In genomic region chr2:139225961-139226360, GRCh38 we compare ENCODE assay signal across 30 cellular contexts.
"Had no signal": no experiment of that assay in that cellular context is flagged by ENCODE, and none has a peak within 500 bp of the region (broad histone marks: within the 10 kb centered on the region; RNA-seq: fewer than 3 reads in every experiment).

No MANE protein-coding gene starts in this region.

- H3K4me3 ChIP-seq: ascending aorta, cardiac muscle cell had no signal

- H3K27me3 ChIP-seq: ascending aorta, cardiac muscle cell had no signal

- H3K27ac ChIP-seq: ascending aorta, cardiac muscle cell, WERI-Rb-1 had no signal

- H3K4me1 ChIP-seq: ascending aorta had no signal

- H3K36me3 ChIP-seq: ascending aorta, cardiac muscle cell, WERI-Rb-1 had no signal

- DNase-seq: activated CD4-positive, alpha-beta memory T cell treated with anti-CD3 and anti-CD28 coated beads, Interleukin-2, amount 10 ng/mL, durations not matched to agents 7 days and 5 days; activated CD4-positive, alpha-beta T cell treated with anti-CD3 and anti-CD28 coated beads for 1 hour; activated CD4-positive, alpha-beta T cell treated with anti-CD3 and anti-CD28 coated beads for 36 hours; activated CD4-positive, alpha-beta T cell treated with anti-CD3 and anti-CD28 coated beads for 48 hours; activated CD4-positive, alpha-beta T cell treated with anti-CD3 and anti-CD28 coated beads, Interleukin-2, amount 10 ng/mL, durations not matched to agents 7 days and 5 days; activated CD4-positive, alpha-beta T cell treated with anti-CD3 and anti-CD28 coated beads, Interleukin-2, amount 50 U/mL, for 48 hours; activated CD4-positive, CD25-positive, alpha-beta regulatory T cell; activated CD8-positive, alpha-beta memory T cell treated with anti-CD3 and anti-CD28 coated beads for 24 hours; activated CD8-positive, alpha-beta memory T cell treated with anti-CD3 and anti-CD28 coated beads, Interleukin-2, amount 10 ng/mL, durations not matched to agents 7 days and 5 days; activated CD8-positive, alpha-beta memory T cell treated with anti-CD3 and anti-CD28 coated beads, Interleukin-2, amount 50 U/mL, for 48 hours; activated CD8-positive, alpha-beta T cell treated with anti-CD3 and anti-CD28 coated beads, Interleukin-2, amount 10 ng/mL, durations not matched to agents 7 days and 5 days; activated effector memory CD4-positive, alpha-beta T cell treated with Interleukin-2 at 50 U/mL for 16 hours; activated gamma-delta T cell; activated naive CD4-positive, alpha-beta T cell treated with anti-CD3 and anti-CD28 coated beads, Interleukin-2, amount 10 ng/mL, durations not matched to agents 7 days and 5 days; activated naive CD4-positive, alpha-beta T cell treated with Interleukin-2 at 50 U/mL for 16 hours; activated naive CD8-positive, alpha-beta T cell treated with anti-CD3 and anti-CD28 coated beads, Interleukin-2, amount 10 ng/mL, durations not matched to agents 7 days and 5 days; activated naive CD8-positive, alpha-beta T cell treated with anti-CD3 and anti-CD28 coated beads, Interleukin-2, amount 50 U/mL, for 24 hours; activated T-cell treated with anti-CD3 and anti-CD28 coated beads, Interleukin-2, amount 50 U/mL, for 24 hours; activated T-cell treated with anti-CD3 and anti-CD28 coated beads, Interleukin-2, amount 50 U/mL, for 48 hours; amygdala; anterior cingulate cortex; caudate nucleus; cerebellar nuclear complex; T-helper 1 cell; T-helper 2 cell; T-helper 9 cell; WERI-Rb-1 had no signal

- H3K9me3 ChIP-seq: ascending aorta had no signal

- FAIRE-seq: bronchial epithelial cell had no signal
